Comparison of ENCODE assay signal across 10 cellular contexts in genomic region chr10:34960983-34961382, GRCh38.
DNase-seq lines count a peak whose midpoint lies in the region; ATAC-seq and TF ChIP-seq lines count a peak whose summit lies in the region.
"Had no signal": no experiment of that assay in that cellular context is flagged by ENCODE, and none has a peak within 500 bp of the region (broad histone marks: within the 10 kb centered on the region; RNA-seq: fewer than 3 reads in every experiment).

No MANE protein-coding gene starts in this region.

- intact Hi-C loops in PC-9 (cut with micrococcal nuclease; ENCODE audit: unreplicated experiment) = loop anchor here (1.0 kb wide), 1 partner anchor 295 kb away; no protein-coding TSS in a partner anchor
- intact Hi-C loops in activated CD4-positive, alpha-beta T cell treated with anti-CD3 and anti-CD28 coated beads for 36 hours (cut with DNase I, micrococcal nuclease) = no loop called here

- BruUV-seq in PC-9 (replicated peaks; lab: Mats Ljungman, UMichigan) = no TSS peak

- no peaks in the 10 kb centered on the region for H3K36me3 ChIP-seq in PC-9 (ENCODE audit: low read depth)
- H3K36me3 ChIP-seq in mesendoderm (ENCODE audit: control insufficient read depth, insufficient read depth, low read length) = no peaks in the 10 kb centered on the region

- no peak overlapping the region for H3K18ac ChIP-seq in mesendoderm (ENCODE audit: low read length)

- no peaks in the 10 kb centered on the region for H3K9me3 ChIP-seq in PC-9 (ENCODE audit: insufficient read depth, low read depth)

- H2AFZ ChIP-seq in PC-9 = no peak overlapping the region

- H3K4me3 Mint-ChIP-seq in activated CD4-positive, alpha-beta T cell treated with anti-CD3 and anti-CD28 coated beads for 36 hours = no peak overlapping the region
- H3K4me3 Mint-ChIP-seq: activated CD4-positive, alpha-beta T cell treated with anti-CD3 and anti-CD28 coated beads, Interleukin-2, amount 10 ng/mL, durations not matched to agents 24 days and 14 days; activated naive CD4-positive, alpha-beta T cell treated with anti-CD3 and anti-CD28 coated beads, Interleukin-2, amount 50 U/mL, for 24 hours had no signal

- peak; percentile 45 for TF ChIP-seq CTCF in PC-9 (conservative IDR thresholded peaks at IDR 0.05)
- peak; percentile 35 for TF ChIP-seq CTCF in fibroblast of mammary gland (conservative IDR thresholded peaks at IDR 0.05; ENCODE audit: control insufficient read depth, insufficient read depth, low read depth, low read length)

- no peaks in the 10 kb centered on the region for H3K4me1 Mint-ChIP-seq in activated CD4-positive, alpha-beta T cell treated with anti-CD3 and anti-CD28 coated beads for 36 hours
- H3K4me1 Mint-ChIP-seq: activated CD4-positive, alpha-beta T cell treated with anti-CD3 and anti-CD28 coated beads, Interleukin-2, amount 10 ng/mL, durations not matched to agents 24 days and 14 days; activated naive CD4-positive, alpha-beta T cell treated with anti-CD3 and anti-CD28 coated beads, Interleukin-2, amount 50 U/mL, for 24 hours had no signal

- H2BK5ac ChIP-seq in mesendoderm (ENCODE audit: low read length) = no peak overlapping the region

- H3K9ac ChIP-seq in mesendoderm (ENCODE audit: low read length) = no peak overlapping the region

- no peak overlapping the region for H4K5ac ChIP-seq in mesendoderm (ENCODE audit: low read length)

- no peak overlapping the region for H4K8ac ChIP-seq in mesendoderm (ENCODE audit: low read depth, low read length)

- H3K4me2 ChIP-seq in PC-9 = no peak overlapping the region
- no peak overlapping the region for H3K4me2 ChIP-seq in mesendoderm (ENCODE audit: low read length)

- whole genome bisulfite sequencing in mesendoderm (ENCODE audit: extremely low coverage, insufficient coverage, low lambda C conversion rate) = no CpG with 5 or more reads among the region's 8 CpGs

- H3K79me2 ChIP-seq in PC-9 (ENCODE audit: low read depth) (no peaks in the 10 kb centered on the region), mesendoderm (ENCODE audit: control insufficient read depth, insufficient read depth, low read length) (no peaks in the 10 kb centered on the region)

- ATAC-seq in activated CD4-positive, alpha-beta T cell treated with anti-CD3 and anti-CD28 coated beads for 36 hours = no peak
- ATAC-seq in HG02678 (IDR thresholded peaks at IDR 0.05; ENCODE audit: unreplicated experiment) (no peak), GM21576 (IDR thresholded peaks at IDR 0.05; ENCODE audit: unreplicated experiment) (no peak)

- CTCF ChIA-PET in PC-9 (lab: Charles Lee) = no interaction called here
- CTCF ChIA-PET in activated CD4-positive, alpha-beta T cell treated with anti-CD3 and anti-CD28 coated beads for 36 hours (lab: Charles Lee) = no interaction called here

- no peak overlapping the region for H2BK15ac ChIP-seq in mesendoderm (replicated peaks; ENCODE audit: low read depth)

- H3K27ac ChIP-seq in PC-9 (no peak overlapping the region), mesendoderm (ENCODE audit: low read depth, low read length) (no peak overlapping the region)

- no peaks in the 10 kb centered on the region for H4K20me1 ChIP-seq in PC-9 (ENCODE audit: insufficient read depth)

- peaks cover 1% of the 10 kb centered on the region; the same call in 1 of the 2 replicates for H3F3A ChIP-seq in PC-9 (ENCODE audit: insufficient read depth, low read depth)

- POLR2A ChIA-PET in PC-9 (lab: Charles Lee; ENCODE audit: unreplicated experiment) = interaction anchor here (0.6 kb wide), 1 partner anchor 229 kb away, joined by 3 read pairs; no protein-coding TSS in a partner anchor
- POLR2A ChIA-PET in activated CD4-positive, alpha-beta T cell treated with anti-CD3 and anti-CD28 coated beads for 36 hours (lab: Charles Lee) = no interaction called here

- DNase-seq in EH (ENCODE audit: low read depth) (peak; percentile 41), PC-9 (no peak), fibroblast of mammary gland (ENCODE audit: low read depth) (peak; percentile 50), mesendoderm (peak; percentile 56), NOMO-1 (lab: John Stamatoyannopoulos, UW; ENCODE audit: unreplicated experiment in 2 of 2) (no peak)
- no peak for DNase-seq in activated CD4-positive, alpha-beta T cell treated with anti-CD3 and anti-CD28 coated beads for 36 hours
- DNase-seq: activated CD4-positive, alpha-beta T cell treated with anti-CD3 and anti-CD28 coated beads, Interleukin-2, amount 10 ng/mL, durations not matched to agents 24 days and 14 days had no signal

- H3K4ac ChIP-seq in mesendoderm (ENCODE audit: low read depth, low read length) = no peak overlapping the region

- no peak overlapping the region for H3K27ac Mint-ChIP-seq in activated CD4-positive, alpha-beta T cell treated with anti-CD3 and anti-CD28 coated beads for 36 hours
- H3K27ac Mint-ChIP-seq: activated CD4-positive, alpha-beta T cell treated with anti-CD3 and anti-CD28 coated beads, Interleukin-2, amount 10 ng/mL, durations not matched to agents 24 days and 14 days; activated naive CD4-positive, alpha-beta T cell treated with anti-CD3 and anti-CD28 coated beads, Interleukin-2, amount 50 U/mL, for 24 hours had no signal

- H3K36me3 Mint-ChIP-seq in activated CD4-positive, alpha-beta T cell treated with anti-CD3 and anti-CD28 coated beads for 36 hours (ENCODE audit: low read depth) = no peaks in the 10 kb centered on the region
- H3K36me3 Mint-ChIP-seq: activated naive CD4-positive, alpha-beta T cell treated with anti-CD3 and anti-CD28 coated beads, Interleukin-2, amount 50 U/mL, for 24 hours had no signal

- H3K4me3 ChIP-seq in PC-9 = no peak overlapping the region
- no peak overlapping the region for H3K4me3 ChIP-seq in fibroblast of mammary gland (ENCODE audit: control insufficient read depth, low read depth, low read length)
- H3K4me3 ChIP-seq in mesendoderm (ENCODE audit: low read length) = no peak overlapping the region

- H3K56ac ChIP-seq in mesendoderm (ENCODE audit: low read length) = no peak overlapping the region

- no peaks in the 10 kb centered on the region for H3K9me2 ChIP-seq in PC-9 (ENCODE audit: insufficient read depth)

- no peaks in the 10 kb centered on the region for H3K27me3 Mint-ChIP-seq in activated CD4-positive, alpha-beta T cell treated with anti-CD3 and anti-CD28 coated beads for 36 hours
- H3K27me3 Mint-ChIP-seq: activated CD4-positive, alpha-beta T cell treated with anti-CD3 and anti-CD28 coated beads, Interleukin-2, amount 10 ng/mL, durations not matched to agents 24 days and 14 days; activated naive CD4-positive, alpha-beta T cell treated with anti-CD3 and anti-CD28 coated beads, Interleukin-2, amount 50 U/mL, for 24 hours had no signal

- H3K9me3 Mint-ChIP-seq in activated CD4-positive, alpha-beta T cell treated with anti-CD3 and anti-CD28 coated beads for 36 hours (ENCODE audit: low read depth) = no peaks in the 10 kb centered on the region
- H3K9me3 Mint-ChIP-seq: activated CD4-positive, alpha-beta T cell treated with anti-CD3 and anti-CD28 coated beads, Interleukin-2, amount 10 ng/mL, durations not matched to agents 24 days and 14 days; activated naive CD4-positive, alpha-beta T cell treated with anti-CD3 and anti-CD28 coated beads, Interleukin-2, amount 50 U/mL, for 24 hours had no signal

- H3K23ac ChIP-seq in mesendoderm (ENCODE audit: low read length) = no peak overlapping the region

- H2BK120ac ChIP-seq in mesendoderm (ENCODE audit: low read depth, low read length) = no peak overlapping the region

- no peaks in the 10 kb centered on the region for H3K79me1 ChIP-seq in mesendoderm (ENCODE audit: low read length)

- H3K27me3 ChIP-seq in PC-9 (ENCODE audit: insufficient read depth, low read depth) = no peaks in the 10 kb centered on the region
- H3K27me3 ChIP-seq in mesendoderm (ENCODE audit: insufficient read depth, low read length, poor library complexity) = no peaks in the 10 kb centered on the region

- no peak overlapping the region for H2AK5ac ChIP-seq in mesendoderm (ENCODE audit: low read length)

- H3K4me1 ChIP-seq in PC-9 (replicated peaks; ENCODE audit: insufficient read depth) (0 out of 2 replicates have a peak, but pooled peaks cover 2% of the 10 kb centered on the region), mesendoderm (ENCODE audit: control insufficient read depth, low read depth, low read length) (no peaks in the 10 kb centered on the region)

Comparison
In these comparisons a context has a peak if more than half of its experiments do, and no peak if none do; other contexts are left out.
1. DNase-seq: peak in EH (single experiment), fibroblast of mammary gland (single experiment) and mesendoderm (single experiment); none in PC-9 (0 of 2), NOMO-1 (0 of 2) and activated CD4-positive, alpha-beta T cell treated with anti-CD3 and anti-CD28 coated beads for 36 hours (single experiment).